Comparison of ENCODE assay signal across 1 cellular context in genomic region chr3:177361042-177361938, GRCh38.
TF ChIP-seq lines count a peak whose summit lies in the region.

No MANE protein-coding gene starts in this region.

TF ChIP-seq in IMR-90, 13 proteins besides CTCF, POLR2A, EP300 and RAD21 (continued from another document):
- TF ChIP-seq ELK1 (IDR thresholded peaks at IDR 0.05; ENCODE audit: borderline replicate concordance, low read depth, low read length), result no peak
